Comparison of ENCODE assay signal across 12 cellular contexts in the genomic region with DNA sequence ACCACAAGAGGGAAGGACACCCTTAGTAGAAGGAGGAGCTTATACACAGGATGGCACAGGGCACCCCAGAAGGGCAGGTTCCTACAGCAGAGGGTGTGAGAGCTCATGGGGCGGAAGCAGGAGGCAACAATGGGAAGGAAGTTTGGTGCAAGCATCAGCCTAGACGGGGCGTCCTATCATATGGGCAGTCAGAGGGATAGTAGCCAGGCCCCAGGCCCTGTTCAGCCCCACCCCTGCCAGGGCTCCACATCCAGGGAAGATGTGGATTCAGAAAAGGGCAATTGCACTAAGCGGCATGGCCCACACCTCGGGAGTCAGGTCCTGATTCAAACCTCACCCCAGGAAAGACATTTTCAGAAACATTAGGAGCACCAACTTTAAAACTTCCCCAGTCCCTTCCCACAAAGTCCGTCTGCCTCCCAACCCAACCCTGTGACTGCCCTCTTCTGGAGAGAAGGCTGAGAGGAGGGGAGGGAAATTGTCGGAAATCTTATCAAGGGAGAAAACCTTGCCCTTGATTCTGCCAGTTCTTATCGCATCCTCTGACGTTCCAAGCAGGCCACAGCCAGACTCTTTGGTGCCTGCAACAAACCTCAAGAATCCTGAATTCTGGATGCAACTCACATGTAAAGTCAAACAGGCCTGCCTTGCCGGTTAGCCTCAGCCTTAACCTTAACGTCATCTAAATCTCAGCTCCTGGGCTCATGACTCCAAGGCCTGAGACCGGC.
DNase-seq lines count a peak whose midpoint lies in the region; TF ChIP-seq lines count a peak whose summit lies in the region.
"Had no signal": no experiment of that assay in that cellular context is flagged by ENCODE, and none has a peak within 500 bp of the region (broad histone marks: within the 10 kb centered on the region; RNA-seq: fewer than 3 reads in every experiment).

No MANE protein-coding gene starts in this region.

- no peaks in the 10 kb centered on the region for H3K36me3 ChIP-seq in BJ (ENCODE audit: control insufficient read depth, insufficient read depth, low read length)
- no peaks in the 10 kb centered on the region for H3K36me3 ChIP-seq in endodermal cell (ENCODE audit: control insufficient read depth, insufficient read depth, low read length)
- H3K36me3 ChIP-seq: Peyer's patch had no signal

- 82 to 89% methylated on average over 9 to 12 of the region's 12 CpGs for WGBS in endodermal cell (ENCODE audit: insufficient coverage in 1 of 2, insufficient read length in 1 of 2), 2 experiments

- no peak overlapping the region for H3K27ac Mint-ChIP-seq in endodermal cell
- H3K27ac Mint-ChIP-seq: activated naive CD8-positive, alpha-beta T cell treated with anti-CD3 and anti-CD28 coated beads, Interleukin-2, amount 10 ng/mL, durations not matched to agents 7 days and 5 days had no signal

- H3K4me3 ChIP-seq in BJ (ENCODE audit: low read depth, low read length) (no peak overlapping the region), endodermal cell (ENCODE audit: low read length) (no peak overlapping the region)
- H3K4me3 ChIP-seq: Peyer's patch had no signal

- no peak overlapping the region for H3K9ac ChIP-seq in endodermal cell (ENCODE audit: extremely low read depth, low read length, poor library complexity, severe bottlenecking)

- no peak overlapping the region for H3K4me3 Mint-ChIP-seq in endodermal cell
- H3K4me3 Mint-ChIP-seq: activated naive CD8-positive, alpha-beta T cell treated with anti-CD3 and anti-CD28 coated beads, Interleukin-2, amount 10 ng/mL, durations not matched to agents 7 days and 5 days; stimulated activated naive CD8-positive, alpha-beta T cell treated with anti-CD3 and anti-CD28 coated beads, Interleukin-15, amount 100 ng/mL, for 72 hours had no signal

- H3K27ac ChIP-seq in endodermal cell (ENCODE audit: low read depth, low read length): no peak overlapping the region
- H3K27ac ChIP-seq: Peyer's patch had no signal

- POLR2A ChIA-PET in BJ (lab: Charles Lee) (no interaction called here), GM10248 (lab: Yijun Ruan, JAX) (no interaction called here)

- peaks cover 15% of the 10 kb centered on the region for H3K27me3 Mint-ChIP-seq in endodermal cell (ENCODE audit: insufficient read depth)
- H3K27me3 Mint-ChIP-seq: activated naive CD8-positive, alpha-beta T cell treated with anti-CD3 and anti-CD28 coated beads, Interleukin-2, amount 10 ng/mL, durations not matched to agents 7 days and 5 days; stimulated activated naive CD8-positive, alpha-beta T cell treated with anti-CD3 and anti-CD28 coated beads, Interleukin-15, amount 100 ng/mL, for 72 hours had no signal

- CTCF ChIA-PET in BJ (lab: Yijun Ruan, JAX): interaction anchor here (1.0 to 1.5 kb wide), 3 partner anchors 9 to 1042 kb away, joined by 3 to 4 read pairs (median 4); no protein-coding TSS in a partner anchor
- CTCF ChIA-PET in GM10248 (lab: Yijun Ruan, JAX): no interaction called here

- H3K36me3 Mint-ChIP-seq in endodermal cell (ENCODE audit: low read depth): no peaks in the 10 kb centered on the region
- H3K36me3 Mint-ChIP-seq: activated naive CD8-positive, alpha-beta T cell treated with anti-CD3 and anti-CD28 coated beads, Interleukin-2, amount 10 ng/mL, durations not matched to agents 7 days and 5 days had no signal

- H3K9me3 Mint-ChIP-seq in endodermal cell: peaks cover 6% of the 10 kb centered on the region
- H3K9me3 Mint-ChIP-seq: activated naive CD8-positive, alpha-beta T cell treated with anti-CD3 and anti-CD28 coated beads, Interleukin-2, amount 10 ng/mL, durations not matched to agents 7 days and 5 days; stimulated activated naive CD8-positive, alpha-beta T cell treated with anti-CD3 and anti-CD28 coated beads, Interleukin-15, amount 100 ng/mL, for 72 hours had no signal

- no peaks in the 10 kb centered on the region for H3K4me1 Mint-ChIP-seq in endodermal cell
- H3K4me1 Mint-ChIP-seq: activated naive CD8-positive, alpha-beta T cell treated with anti-CD3 and anti-CD28 coated beads, Interleukin-2, amount 10 ng/mL, durations not matched to agents 7 days and 5 days; stimulated activated naive CD8-positive, alpha-beta T cell treated with anti-CD3 and anti-CD28 coated beads, Interleukin-15, amount 100 ng/mL, for 72 hours had no signal

- H3K9me3 ChIP-seq in endodermal cell (ENCODE audit: control insufficient read depth, low read length): no peaks in the 10 kb centered on the region
- H3K9me3 ChIP-seq: Peyer's patch had no signal

- DNase-seq in BJ (ENCODE audit: low read depth): no peak
- DNase-seq in OCI-M1 (lab: John Stamatoyannopoulos, UW): peak; percentile 80
- DNase-seq in endodermal cell: peak; percentile 75
- DNase-seq in mesenteric fat pad (ENCODE audit: low spot score): peak; percentile 59
- no peak for DNase-seq in GM10248 (ENCODE audit: extremely low spot score)
- DNase-seq in NCI-H526 treated with DMSO at 0.1 percent for 48 hours (lab: John Stamatoyannopoulos, UW): no peak
- DNase-seq in effector CD4-positive, alpha-beta T cell: no peak
- DNase-seq in activated T-cell treated with anti-CD3 and anti-CD28 coated beads, Interleukin-2, amount 50 U/mL, for 1 hour: no peak
- DNase-seq: activated naive CD8-positive, alpha-beta T cell treated with anti-CD3 and anti-CD28 coated beads, Interleukin-2, amount 10 ng/mL, durations not matched to agents 7 days and 5 days; NCI-H2171 treated with DMSO at 0.1 percent for 48 hours; Peyer's patch; stimulated activated naive CD8-positive, alpha-beta T cell treated with anti-CD3 and anti-CD28 coated beads, Interleukin-15, amount 100 ng/mL, for 72 hours had no signal

- no peaks in the 10 kb centered on the region for H3K4me1 ChIP-seq in endodermal cell (ENCODE audit: control insufficient read depth, insufficient read depth, low read length)
- H3K4me1 ChIP-seq: Peyer's patch had no signal

- H3K27me3 ChIP-seq in BJ (ENCODE audit: control insufficient read depth, insufficient read depth, low read length) (peaks cover 11% of the 10 kb centered on the region), endodermal cell (ENCODE audit: control insufficient read depth, insufficient read depth, low read length, poor library complexity, severe bottlenecking) (no peaks in the 10 kb centered on the region)
- H3K27me3 ChIP-seq: Peyer's patch had no signal

- TF ChIP-seq CTCF in BJ (IDR thresholded peaks at IDR 0.05; ENCODE audit: insufficient read depth, low read depth, low read length): peak; percentile 25; the same call in 1 of the 2 replicates
- peak; percentile 75 for TF ChIP-seq CTCF in endodermal cell (conservative IDR thresholded peaks at IDR 0.05)
- TF ChIP-seq CTCF in GM10248 (IDR thresholded peaks at IDR 0.05; ENCODE audit: control extremely low read depth, extremely low read depth, low read depth, missing control alignments): no peak

Comparison
In these comparisons a context has a peak if more than half of its experiments do, and no peak if none do; other contexts are left out.
1. DNase-seq: peak in OCI-M1 (single experiment), endodermal cell (single experiment) and mesenteric fat pad (single experiment); none in BJ (single experiment), GM10248 (single experiment), NCI-H526 treated with DMSO at 0.1 percent for 48 hours (single experiment), effector CD4-positive, alpha-beta T cell (single experiment) and activated T-cell treated with anti-CD3 and anti-CD28 coated beads, Interleukin-2, amount 50 U/mL, for 1 hour (single experiment).